Comparison of ENCODE assay signal across 8 cellular contexts in genomic region chr19:52028780-52029123, GRCh38. TPM values are rescaled to one million over a fixed set of nuclear protein-coding genes. Genes with fewer than 3 reads are reported as not detected.
DNase-seq lines count a peak whose midpoint lies in the region; ATAC-seq and TF ChIP-seq lines count a peak whose summit lies in the region.

No MANE protein-coding gene starts in this region.

- POLR2A ChIA-PET in HEK293T (lab: Yijun Ruan, JAX): interaction anchor here (0.7 to 1.2 kb wide), 2 partner anchors 20 to 21 kb away, joined by 3 to 10 read pairs; partner anchors contain the start of genes ZNF432 and ZNF615

- H3K36me3 Mint-ChIP-seq in CD14-positive monocyte: peaks cover 28 to 38% of the 10 kb centered on the region in 2 donors
- H3K36me3 Mint-ChIP-seq in dendritic cell treated with granulocyte-macrophage colony-stimulating factor and Interleukin-4, amounts not matched to agents 40 ng/mL and 50 ng/mL, for 4 days (ENCODE audit: low read depth): peaks cover 81% of the 10 kb centered on the region

- H3K27ac ChIP-seq in muscle layer of duodenum (ENCODE audit: low read length): peak overlapping the region; percentile 92

- peaks cover 21 to 30% of the 10 kb centered on the region in 2 donors for H3K9me3 ChIP-seq in muscle layer of duodenum (ENCODE audit: control insufficient read depth in 1 of 2, low read length in 2 of 2)

- intact Hi-C loops in CD14-positive monocyte (cut with micrococcal nuclease): loop anchor here in 1 of 2 donors (1.0 to 10.0 kb wide), 3 partner anchors 20 to 166 kb away; partner anchors contain the start of genes PPP2R1A, ZNF350 and ZNF615
- intact Hi-C loops in dendritic cell treated with granulocyte-macrophage colony-stimulating factor and Interleukin-4, amounts not matched to agents 40 ng/mL and 50 ng/mL, for 4 days (cut with micrococcal nuclease): loop anchor here (1.0 kb wide), 2 partner anchors 20 to 21 kb away; partner anchors contain the start of gene ZNF615

- no peak for TF ChIP-seq CTCF in CD14-positive monocyte (IDR thresholded peaks at IDR 0.05)
- TF ChIP-seq CTCF in NB4 (IDR thresholded peaks at IDR 0.05; ENCODE audit: low read depth, low read length): no peak

- DNase-seq in CD14-positive monocyte (ENCODE audit: low spot score): no peak
- DNase-seq in NB4 (ENCODE audit: low read depth): no peak
- no peak for DNase-seq in NCI-H2081 (lab: John Stamatoyannopoulos, UW)
- no peak for DNase-seq in SW 1271 (lab: John Stamatoyannopoulos, UW)
- no peak for DNase-seq in HEK293T (ENCODE audit: extremely low spot score)

- H3K4me1 Mint-ChIP-seq in CD14-positive monocyte: peaks cover 21% of the 10 kb centered on the region
- peaks cover 27% of the 10 kb centered on the region for H3K4me1 Mint-ChIP-seq in dendritic cell treated with granulocyte-macrophage colony-stimulating factor and Interleukin-4, amounts not matched to agents 40 ng/mL and 50 ng/mL, for 4 days (ENCODE audit: low read depth)

- H3K4me3 Mint-ChIP-seq in CD14-positive monocyte: peak overlapping the region; percentile 92 to 98
- peak overlapping the region; percentile 98 for H3K4me3 Mint-ChIP-seq in dendritic cell treated with granulocyte-macrophage colony-stimulating factor and Interleukin-4, amounts not matched to agents 40 ng/mL and 50 ng/mL, for 4 days

- no peaks in the 10 kb centered on the region for H3K27me3 Mint-ChIP-seq in CD14-positive monocyte (ENCODE audit: low read depth in 3 of 3)
- no peaks in the 10 kb centered on the region for H3K27me3 Mint-ChIP-seq in dendritic cell treated with granulocyte-macrophage colony-stimulating factor and Interleukin-4, amounts not matched to agents 40 ng/mL and 50 ng/mL, for 4 days

- H3K27me3 ChIP-seq in muscle layer of duodenum (ENCODE audit: low read depth, low read length): no peaks in the 10 kb centered on the region

- H3K4me1 ChIP-seq in muscle layer of duodenum (ENCODE audit: control insufficient read depth in 1 of 2, insufficient read depth in 2 of 2, low read length in 2 of 2): peaks cover 0 to 7% of the 10 kb centered on the region in 2 donors

- H3K36me3 ChIP-seq in muscle layer of duodenum (ENCODE audit: control insufficient read depth in 1 of 2, insufficient read depth in 2 of 2, low read length in 2 of 2): peaks cover 9 to 38% of the 10 kb centered on the region in 2 donors

- TF ChIP-seq POLR2A in NB4 (IDR thresholded peaks at IDR 0.05; ENCODE audit: extremely low read depth, insufficient read length): no peak

- peaks cover 41 to 86% (median 78%) of the 10 kb centered on the region in 7 donors for H3K9me3 Mint-ChIP-seq in CD14-positive monocyte
- peaks cover 71% of the 10 kb centered on the region for H3K9me3 Mint-ChIP-seq in dendritic cell treated with granulocyte-macrophage colony-stimulating factor and Interleukin-4, amounts not matched to agents 40 ng/mL and 50 ng/mL, for 4 days

- ATAC-seq in GM21526 (IDR thresholded peaks at IDR 0.05; ENCODE audit: low FRiP score, unreplicated experiment): peak; percentile 21

- peak overlapping the region; percentile 94 for H3K4me3 ChIP-seq in NB4 (ENCODE audit: low read depth, low read length)
- H3K4me3 ChIP-seq in muscle layer of duodenum (ENCODE audit: low read depth in 1 of 2, low read length in 2 of 2): peak overlapping the region; percentile 76 to 93

- CTCF ChIA-PET in HEK293T (lab: Yijun Ruan, JAX): no interaction called here

- peak overlapping the region; percentile 95 to 99 (median 98) for H3K27ac Mint-ChIP-seq in CD14-positive monocyte
- peak overlapping the region; percentile 100 for H3K27ac Mint-ChIP-seq in dendritic cell treated with granulocyte-macrophage colony-stimulating factor and Interleukin-4, amounts not matched to agents 40 ng/mL and 50 ng/mL, for 4 days

TF ChIP-seq in HEK293T, 16 proteins besides CTCF, POLR2A, EP300 and RAD21:
- TF ChIP-seq BHLHE40 (IDR thresholded peaks at IDR 0.05; ENCODE audit: borderline replicate concordance): no peak
- TF ChIP-seq FOXK2 (IDR thresholded peaks at IDR 0.05): no peak
- TF ChIP-seq ELF4 (IDR thresholded peaks at IDR 0.05): no peak
- no peak for TF ChIP-seq PKNOX1 (IDR thresholded peaks at IDR 0.05)
- no peak for TF ChIP-seq L3MBTL2 (conservative IDR thresholded peaks at IDR 0.05)
- no peak for TF ChIP-seq ZNF384 (IDR thresholded peaks at IDR 0.05)
- TF ChIP-seq SP1 (IDR thresholded peaks at IDR 0.05): no peak
- no peak for TF ChIP-seq LEF1 (IDR thresholded peaks at IDR 0.05; ENCODE audit: borderline replicate concordance)
- TF ChIP-seq TARDBP (IDR thresholded peaks at IDR 0.05): no peak
- TF ChIP-seq ARNT (IDR thresholded peaks at IDR 0.05): no peak
- no peak for TF ChIP-seq FOXM1 (IDR thresholded peaks at IDR 0.05; ENCODE audit: borderline replicate concordance)
- no peak for TF ChIP-seq CTBP1 (IDR thresholded peaks at IDR 0.05; ENCODE audit: borderline replicate concordance)
- no peak for TF ChIP-seq SUZ12 (IDR thresholded peaks at IDR 0.05)

RNA-seq across cellular contexts. Expression of gene ZNF614, which starts 0.6 kb away (rescaled TPM):
- 1 to 10 TPM; 1.0 to 3.1 TPM for polyA plus RNA-seq in CD14-positive monocyte

RNA-seq across cellular contexts. Expression of gene ZNF432, which starts 19.9 kb away (rescaled TPM):
- polyA plus RNA-seq in CD14-positive monocyte: 1 to 10 TPM; 1.1 to 1.2 TPM

RNA-seq across cellular contexts. Expression of gene ZNF615, which starts 20.7 kb away (rescaled TPM):
- 1 to 10 TPM; 1.8 to 2.4 TPM for polyA plus RNA-seq in CD14-positive monocyte

RNA-seq across cellular contexts. Expression of gene ZNF350, which starts 42.1 kb away (rescaled TPM):
- 1 to 10 TPM; 9.1 to 9.9 TPM for polyA plus RNA-seq in CD14-positive monocyte
